ENCODE assay signal across 9 cellular contexts in genomic region chr9:93096131-93096802, GRCh38. TPM values are rescaled to one million over a fixed set of nuclear protein-coding genes. Genes with fewer than 3 reads are reported as not detected.
DNase-seq lines count a peak whose midpoint lies in the region; ATAC-seq, FAIRE-seq and TF ChIP-seq lines count a peak whose summit lies in the region.
"Had no signal": no experiment of that assay in that cellular context is flagged by ENCODE, and none has a peak within 500 bp of the region (broad histone marks: within the 10 kb centered on the region; RNA-seq: fewer than 3 reads in every experiment).

Gene CARD19, plus strand, starts transcription at chr9:93096217. Its CDS starts 129 bp downstream, at chr9:93096346.

- ATAC-seq in GM21619 (IDR thresholded peaks at IDR 0.05; ENCODE audit: unreplicated experiment), result peak; percentile 35
- peak; percentile 21 for ATAC-seq in activated CD8-positive, alpha-beta T cell treated with anti-CD3 and anti-CD28 coated beads, Interleukin-2, amount 10 ng/mL, durations not matched to agents 7 days and 5 days

- peaks cover 7% of the 10 kb centered on the region for H3K9me3 Mint-ChIP-seq in activated CD8-positive, alpha-beta T cell treated with anti-CD3 and anti-CD28 coated beads, Interleukin-2, amount 10 ng/mL, durations not matched to agents 7 days and 5 days (ENCODE audit: insufficient read depth)

- H3K4me3 ChIP-seq in esophagus (ENCODE audit: low read depth in 1 of 2, low read length in 2 of 2), result peak within 1 kb of the TSS; percentile 82 to 89
- peak within 1 kb of the TSS; percentile 72 to 82 for H3K4me3 ChIP-seq in muscle layer of duodenum (ENCODE audit: low read depth in 1 of 2, low read length in 2 of 2)
- peak within 1 kb of the TSS; percentile 58 to 100 (median 84) for H3K4me3 ChIP-seq in tibial nerve

- TF ChIP-seq CTCF in tibial nerve (IDR thresholded peaks at IDR 0.05), result peak in 2 of 5 experiments; percentile 32 to 48

- peak in 1 of 2 donors; percentile 85 for TF ChIP-seq EP300 in tibial nerve (IDR thresholded peaks at IDR 0.05)

- H3K36me3 Mint-ChIP-seq in activated CD8-positive, alpha-beta T cell treated with anti-CD3 and anti-CD28 coated beads, Interleukin-2, amount 10 ng/mL, durations not matched to agents 7 days and 5 days (ENCODE audit: low read depth), result peaks cover 31% of the 10 kb centered on the region

- H3K36me3 ChIP-seq in KOPT-K1 (ENCODE audit: insufficient read depth, low read length) (no peaks in the 10 kb centered on the region), esophagus (ENCODE audit: control insufficient read depth in 2 of 2, insufficient read depth in 2 of 2, low read length in 1 of 2) (no peaks in the 10 kb centered on the region), muscle layer of duodenum (ENCODE audit: control insufficient read depth in 1 of 2, insufficient read depth in 2 of 2, low read length in 2 of 2) (no peaks in the 10 kb centered on the region), tibial nerve (no peaks in the 10 kb centered on the region)

- POLR2A ChIA-PET in activated CD8-positive, alpha-beta T cell treated with anti-CD3 and anti-CD28 coated beads, Interleukin-2, amount 10 ng/mL, durations not matched to agents 7 days and 5 days (lab: Charles Lee), result interaction anchor here (0.8 to 3.4 kb wide), 10 partner anchors 12 to 130 kb away, joined by 3 to 31 read pairs (median 6); partner anchors contain the start of gene NINJ1

- H3K27me3 ChIP-seq in esophagus (ENCODE audit: control insufficient read depth in 1 of 2, insufficient read depth in 2 of 2, low read length in 2 of 2), result no peaks in the 10 kb centered on the region
- H3K27me3 ChIP-seq in muscle layer of duodenum (ENCODE audit: low read depth, low read length), result no peaks in the 10 kb centered on the region
- H3K27me3 ChIP-seq in tibial nerve, result no peaks in the 10 kb centered on the region

- H3K4me1 ChIP-seq in esophagus (ENCODE audit: control insufficient read depth in 2 of 2, insufficient read depth in 2 of 2, low read length in 1 of 2) (peaks cover 14 to 26% of the 10 kb centered on the region in 2 donors), muscle layer of duodenum (ENCODE audit: control insufficient read depth in 1 of 2, insufficient read depth in 2 of 2, low read length in 2 of 2) (peaks cover 38 to 57% of the 10 kb centered on the region in 2 donors), tibial nerve (peaks cover 0 to 78% (median 53%) of the 10 kb centered on the region in 4 donors)

- DNase-seq in EH (ENCODE audit: low read depth), result peak; percentile 42
- peak; percentile 54 for DNase-seq in activated CD8-positive, alpha-beta T cell treated with anti-CD3 and anti-CD28 coated beads, Interleukin-2, amount 10 ng/mL, durations not matched to agents 7 days and 5 days
- DNase-seq in tibial nerve (ENCODE audit: low spot score in 2 of 2), result peak; percentile 43 to 54
- no peak for DNase-seq in HTR-8/SVneo (ENCODE audit: insufficient read length, low spot score)

- H3K27me3 Mint-ChIP-seq in activated CD8-positive, alpha-beta T cell treated with anti-CD3 and anti-CD28 coated beads, Interleukin-2, amount 10 ng/mL, durations not matched to agents 7 days and 5 days (ENCODE audit: low read depth), result no peaks in the 10 kb centered on the region

- H3K4me3 Mint-ChIP-seq in activated CD8-positive, alpha-beta T cell treated with anti-CD3 and anti-CD28 coated beads, Interleukin-2, amount 10 ng/mL, durations not matched to agents 7 days and 5 days, result peak within 1 kb of the TSS; percentile 85

- FAIRE-seq in HTR-8/SVneo (lab: Jason Lieb, UNC), result no peak
- FAIRE-seq: colon had no signal

- peak within 1 kb of the TSS; percentile 98 for H3K27ac Mint-ChIP-seq in activated CD8-positive, alpha-beta T cell treated with anti-CD3 and anti-CD28 coated beads, Interleukin-2, amount 10 ng/mL, durations not matched to agents 7 days and 5 days

- H3K27ac ChIP-seq in KOPT-K1 (ENCODE audit: low read depth, low read length, poor library complexity, severe bottlenecking), result peak within 1 kb of the TSS; percentile 99
- H3K27ac ChIP-seq in esophagus (ENCODE audit: low read depth in 2 of 2, low read length in 1 of 2), result peak within 1 kb of the TSS; percentile 95
- peak within 1 kb of the TSS; percentile 90 for H3K27ac ChIP-seq in muscle layer of duodenum (ENCODE audit: low read length)
- peak within 1 kb of the TSS; percentile 94 to 98 (median 96) for H3K27ac ChIP-seq in tibial nerve

- no peaks in the 10 kb centered on the region for H3K9me3 ChIP-seq in KOPT-K1 (ENCODE audit: insufficient read depth, low read length, poor library complexity, severe bottlenecking)
- peaks cover 0 to 4% of the 10 kb centered on the region in 2 donors for H3K9me3 ChIP-seq in esophagus (ENCODE audit: control insufficient read depth in 2 of 2, insufficient read depth in 1 of 2, low read depth in 1 of 2, low read length in 1 of 2)
- peaks cover 0 to 5% of the 10 kb centered on the region in 2 donors for H3K9me3 ChIP-seq in muscle layer of duodenum (ENCODE audit: control insufficient read depth in 1 of 2, low read length in 2 of 2)
- peaks cover 0 to 7% (median 0%) of the 10 kb centered on the region in 4 donors for H3K9me3 ChIP-seq in tibial nerve

- 0 to 1% methylated on average over 45 to 65 of the region's 65 CpGs for WGBS in esophagus, 2 donors
- 2% methylated on average over 31 to 39 of the region's 65 CpGs for WGBS in tibial nerve, 2 donors

- peaks cover 77% of the 10 kb centered on the region for H3K4me1 Mint-ChIP-seq in activated CD8-positive, alpha-beta T cell treated with anti-CD3 and anti-CD28 coated beads, Interleukin-2, amount 10 ng/mL, durations not matched to agents 7 days and 5 days (ENCODE audit: low read depth)

- CTCF ChIA-PET in activated CD8-positive, alpha-beta T cell treated with anti-CD3 and anti-CD28 coated beads, Interleukin-2, amount 10 ng/mL, durations not matched to agents 7 days and 5 days (lab: Charles Lee), result interaction anchor here (1.2 to 3.6 kb wide), 2 partner anchors 12 to 13 kb away, joined by 7 to 49 read pairs; no protein-coding TSS in a partner anchor

- TF ChIP-seq POLR2A in tibial nerve (IDR thresholded peaks at IDR 0.05), result peak; percentile 90 to 97

RNA-seq across cellular contexts. Expression of gene CARD19, which starts in this region (rescaled TPM):
- 10 to 100 TPM; 51.7 to 55.4 TPM for total RNA-seq in activated CD8-positive, alpha-beta T cell treated with anti-CD3 and anti-CD28 coated beads, Interleukin-2, amount 10 ng/mL, durations not matched to agents 7 days and 5 days
- polyA plus RNA-seq in esophagus, result 10 to 100 TPM; 19.6 to 30.7 TPM
- 10 to 100 TPM; 53.4 to 93.6 (median 60.7) TPM for total RNA-seq in tibial nerve
